11 cellular contexts compared by ENCODE assay signal in the genomic region with DNA sequence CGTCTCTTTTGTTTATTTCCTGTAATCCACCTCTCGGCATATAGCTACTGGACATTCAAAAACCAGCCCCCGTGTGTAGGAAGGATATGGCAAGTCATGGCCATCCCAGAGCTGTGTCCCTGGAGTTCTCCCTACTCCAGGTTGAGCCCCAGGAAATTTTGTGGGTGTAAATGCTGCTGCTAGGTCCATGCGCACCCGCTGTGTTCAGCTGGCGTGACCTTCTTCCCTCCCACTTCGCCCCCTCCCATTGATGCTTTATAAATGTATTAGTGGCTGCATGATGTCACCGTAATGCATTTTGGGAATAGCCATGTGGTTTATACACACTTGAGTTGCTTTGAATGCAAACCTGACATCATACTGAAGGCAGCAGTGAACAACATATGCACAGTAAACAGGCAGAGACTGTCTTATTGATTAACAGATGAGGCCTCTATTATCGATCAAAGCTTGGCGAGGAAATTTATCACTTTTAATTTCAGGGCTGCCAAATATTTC.
DNase-seq lines count a peak whose midpoint lies in the region; ATAC-seq and TF ChIP-seq lines count a peak whose summit lies in the region.
"Had no signal": no experiment of that assay in that cellular context is flagged by ENCODE, and none has a peak within 500 bp of the region (broad histone marks: within the 10 kb centered on the region; RNA-seq: fewer than 3 reads in every experiment).

No MANE protein-coding gene starts in this region.

- H3K9me3 Mint-ChIP-seq in neural crest cell, result peaks cover 3% of the 10 kb centered on the region

- TF ChIP-seq POLR2A in breast epithelium (IDR thresholded peaks at IDR 0.05), result no peak
- no peak for TF ChIP-seq POLR2A in vagina (IDR thresholded peaks at IDR 0.05)

- H3K36me3 Mint-ChIP-seq in neural crest cell (ENCODE audit: low read depth), result peaks cover 20% of the 10 kb centered on the region

- no peak for ATAC-seq in Right ventricle myocardium inferior
- no peak for ATAC-seq in GM21723 (IDR thresholded peaks at IDR 0.05; ENCODE audit: unreplicated experiment)
- ATAC-seq in HG03045 (IDR thresholded peaks at IDR 0.05; ENCODE audit: unreplicated experiment), result no peak
- ATAC-seq: sciatic nerve had no signal

- H3K27me3 ChIP-seq in right atrium auricular region (no peaks in the 10 kb centered on the region), breast epithelium (no peaks in the 10 kb centered on the region), vagina (no peaks in the 10 kb centered on the region)

- peaks cover 57% of the 10 kb centered on the region for H3K4me1 Mint-ChIP-seq in neural crest cell

- intact Hi-C loops in Right ventricle myocardium inferior (cut with DNase I) (loop anchor here (5.0 kb wide), 1 partner anchor 75 kb away; no protein-coding TSS in a partner anchor), breast epithelium (cut with DNase I; ENCODE audit: low total_unique reads) (no loop called here), vagina (cut with DNase I) (no loop called here)

- H3K9me3 ChIP-seq in right atrium auricular region (no peaks in the 10 kb centered on the region), breast epithelium (no peaks in the 10 kb centered on the region), vagina (no peaks in the 10 kb centered on the region)
- H3K9me3 ChIP-seq: BE2C had no signal

- DNase-seq in right atrium auricular region (ENCODE audit: low spot score) (no peak), Right ventricle myocardium inferior (ENCODE audit: missing footprints) (no peak), breast epithelium (ENCODE audit: low spot score in 2 of 2) (no peak), neural crest cell (ENCODE audit: low read depth, low spot score) (no peak), vagina (ENCODE audit: extremely low spot score in 2 of 2) (no peak), cerebellar nuclear complex (lab: John Stamatoyannopoulos, UW) (no peak)
- DNase-seq: BE2C, NCI-H146 had no signal

- H3K36me3 ChIP-seq in right atrium auricular region (peaks cover 31% of the 10 kb centered on the region), breast epithelium (peaks cover 7% of the 10 kb centered on the region), vagina (peaks cover 0 to 20% of the 10 kb centered on the region in 2 donors)
- H3K36me3 ChIP-seq: BE2C had no signal

- TF ChIP-seq CTCF in right atrium auricular region (IDR thresholded peaks at IDR 0.05) (no peak), breast epithelium (IDR thresholded peaks at IDR 0.05) (no peak), neural crest cell (conservative IDR thresholded peaks at IDR 0.05) (no peak), vagina (IDR thresholded peaks at IDR 0.05) (no peak)

- H3K4me1 ChIP-seq in right atrium auricular region (peaks cover 0 to 80% of the 10 kb centered on the region in 2 donors), breast epithelium (peaks cover 11 to 34% of the 10 kb centered on the region in 2 donors), vagina (peaks cover 65% of the 10 kb centered on the region)
- H3K4me1 ChIP-seq: BE2C had no signal

- H3K4me3 Mint-ChIP-seq in neural crest cell, result peak overlapping the region; percentile 63

- no peak overlapping the region for H3K4me3 ChIP-seq in right atrium auricular region
- H3K4me3 ChIP-seq in breast epithelium, result peak overlapping the region in 2 of 3 donors; percentile 1 to 64
- no peak overlapping the region for H3K4me3 ChIP-seq in vagina

- H3K27me3 Mint-ChIP-seq in neural crest cell (ENCODE audit: low read depth), result no peaks in the 10 kb centered on the region

- H3K27ac ChIP-seq in right atrium auricular region, result peak overlapping the region; percentile 99
- peak overlapping the region; percentile 95 to 96 for H3K27ac ChIP-seq in breast epithelium
- H3K27ac ChIP-seq in vagina, result peak overlapping the region; percentile 95

- H3K27ac Mint-ChIP-seq in neural crest cell (ENCODE audit: unreplicated experiment), result peak overlapping the region; percentile 99

Comparison
In these comparisons a context has a peak if more than half of its experiments do, and no peak if none do; other contexts are left out.
1. H3K4me3 ChIP-seq: peak in breast epithelium (2 of 3); none in right atrium auricular region (0 of 2) and vagina (0 of 2).
2. Peak in every context shown above with its lines, with median percentiles within 50 percentile points of each other: H3K27ac ChIP-seq.